2 cellular contexts compared by ENCODE assay signal in genomic region chr22:42160830-42161696, GRCh38.
TF ChIP-seq lines count a peak whose summit lies in the region.

No MANE protein-coding gene starts in this region.

TF ChIP-seq in HepG2, 621 proteins besides CTCF, POLR2A, EP300 and RAD21:
- no peak for TF ChIP-seq SRF (IDR thresholded peaks at IDR 0.05; ENCODE audit: low read depth, low read length)
- TF ChIP-seq SP1 (IDR thresholded peaks at IDR 0.05), result no peak
- TF ChIP-seq SP1 (CRISPR knock-in tag; IDR thresholded peaks at IDR 0.05), result no peak
- peak; percentile 81 for TF ChIP-seq HNRNPK (IDR thresholded peaks at IDR 0.05; ENCODE audit: low read depth, low read length, poor library complexity, severe bottlenecking)

TF ChIP-seq in K562, 482 proteins besides CTCF, POLR2A, EP300 and RAD21:
- peak; percentile 28; the same call in 1 of the 2 replicates for TF ChIP-seq VEZF1 (CRISPR knock-in tag; IDR thresholded peaks at IDR 0.05)
- no peak for TF ChIP-seq E4F1 (CRISPR knock-in tag; IDR thresholded peaks at IDR 0.05; ENCODE audit: borderline replicate concordance)
- peak; percentile 67; the same call in 1 of the 2 replicates for TF ChIP-seq MYNN (IDR thresholded peaks at IDR 0.05)
- no peak for TF ChIP-seq MYNN (CRISPR knock-in tag; IDR thresholded peaks at IDR 0.05)
- no peak for TF ChIP-seq NFATC3 (IDR thresholded peaks at IDR 0.05)
- peak; percentile 62 for TF ChIP-seq HNRNPK (IDR thresholded peaks at IDR 0.05; ENCODE audit: low read depth, low read length, poor library complexity, severe bottlenecking)
